Comparison of ENCODE assay signal across 24 cellular contexts in genomic region chr13:94585543-94586101, GRCh38. TPM values are rescaled to one million over a fixed set of nuclear protein-coding genes. Genes with fewer than 3 reads are reported as not detected.
DNase-seq lines count a peak whose midpoint lies in the region; ATAC-seq, FAIRE-seq and TF ChIP-seq lines count a peak whose summit lies in the region.
"Had no signal": no experiment of that assay in that cellular context is flagged by ENCODE, and none has a peak within 500 bp of the region (broad histone marks: within the 10 kb centered on the region; RNA-seq: fewer than 3 reads in every experiment).

No MANE protein-coding gene starts in this region.

- H3K4me1 Mint-ChIP-seq in T-helper 17 cell (peaks cover 28% of the 10 kb centered on the region), endothelial cell (ENCODE audit: unreplicated experiment) (no peaks in the 10 kb centered on the region)
- H3K4me1 Mint-ChIP-seq: CD14-positive monocyte had no signal

- DNase-seq in T-helper 17 cell (no peak), K562 (ENCODE audit: extremely low read depth in 1 of 4, low spot score in 3 of 4) (no peak), left lobe of liver (ENCODE audit: low spot score) (peak; percentile 72), small intestine (peak; percentile 17), NCI-H1092 treated with DMSO at 0.1 percent for 48 hours (lab: John Stamatoyannopoulos, UW) (no peak), endothelial cell (ENCODE audit: low spot score) (no peak), HPDE6-E6E7 (ENCODE audit: extremely low spot score) (no peak)
- DNase-seq: 8988T; ACHN; BE2C; C1 segment of cervical spinal cord; CD4-positive, alpha-beta memory T cell; CD4-positive, CD25-positive, alpha-beta regulatory T cell; CD8-positive, alpha-beta memory T cell; COR-L47; DMS 273 treated with DMSO at 0.1 percent for 48 hours; DMS79 treated with DMSO at 0.1 percent for 48 hours; GF-D8 had no signal

- H3K9ac ChIP-seq in K562 (ENCODE audit: insufficient read depth in 1 of 2, low read depth in 2 of 2, low read length in 2 of 2), result no peak overlapping the region
- H3K9ac ChIP-seq: BLaER1 had no signal

- no peak for TF ChIP-seq EP300 in K562 (IDR thresholded peaks at IDR 0.05; ENCODE audit: low read length)

- H3K4me1 ChIP-seq in K562 (replicated peaks in 1 of 2; ENCODE audit: control insufficient read depth in 2 of 2, insufficient read depth in 2 of 2, low read length in 2 of 2) (no peaks in the 10 kb centered on the region; a peak in 2 of 5 replicates), small intestine (ENCODE audit: control insufficient read depth in 2 of 2, insufficient read depth in 1 of 2, low read depth in 1 of 2, low read length in 1 of 2) (no peaks in the 10 kb centered on the region)
- H3K4me1 ChIP-seq: BE2C, BLaER1 had no signal

- no TSS peak for BruUV-seq in K562 (replicated peaks; lab: Mats Ljungman, UMichigan)

- H3K36me3 Mint-ChIP-seq in T-helper 17 cell (ENCODE audit: low read depth) (peaks cover 18% of the 10 kb centered on the region), endothelial cell (ENCODE audit: low read depth, unreplicated experiment) (peaks cover 28% of the 10 kb centered on the region)

- ATAC-seq in T-helper 17 cell, result no peak
- no peak for ATAC-seq in K562
- peak; percentile 68 for ATAC-seq in left lobe of liver
- ATAC-seq in GM21717 (IDR thresholded peaks at IDR 0.05; ENCODE audit: unreplicated experiment), result no peak

- H3K27me3 ChIP-seq in K562 (ENCODE audit: control insufficient read depth in 2 of 2, insufficient read depth in 2 of 2, low read length in 2 of 2) (no peaks in the 10 kb centered on the region), small intestine (ENCODE audit: control insufficient read depth in 2 of 2, insufficient read depth in 2 of 2, low read length in 2 of 2) (no peaks in the 10 kb centered on the region)
- H3K27me3 ChIP-seq: BE2C, BLaER1 had no signal

- H3K36me3 ChIP-seq in K562 (ENCODE audit: control insufficient read depth, insufficient read depth, low read length), result peaks cover 61% of the 10 kb centered on the region; the same call in 2 of the 3 replicates
- peaks cover 1 to 6% of the 10 kb centered on the region in 2 donors for H3K36me3 ChIP-seq in small intestine (ENCODE audit: control insufficient read depth in 2 of 2, insufficient read depth in 2 of 2, low read length in 2 of 2)

- H4K20me1 ChIP-seq in K562 (replicated peaks; ENCODE audit: control insufficient read depth, insufficient read depth, low read length), result no peaks in the 10 kb centered on the region
- H4K20me1 ChIP-seq: BLaER1 had no signal

- POLR2A ChIA-PET in K562 (lab: Yijun Ruan, JAX), result no interaction called here

- H3K4me3 Mint-ChIP-seq in T-helper 17 cell, result no peak overlapping the region
- no peak overlapping the region for H3K4me3 Mint-ChIP-seq in endothelial cell (ENCODE audit: unreplicated experiment)
- H3K4me3 Mint-ChIP-seq: CD14-positive monocyte; CD4-positive, alpha-beta memory T cell; CD4-positive, CD25-positive, alpha-beta regulatory T cell; CD8-positive, alpha-beta memory T cell had no signal

- TF ChIP-seq CTCF in K562 (IDR thresholded peaks at IDR 0.05 in 2 of 3, conservative IDR thresholded peaks at IDR 0.05 in 1 of 3; ENCODE audit: insufficient read depth in 2 of 3, low read depth in 1 of 3, low read length in 3 of 3) (no peak), endothelial cell (IDR thresholded peaks at IDR 0.05; ENCODE audit: unreplicated experiment) (no peak)

- intact Hi-C loops in K562 (cut with micrococcal nuclease), result no loop called here

- no peaks in the 10 kb centered on the region for H3K9me3 Mint-ChIP-seq in endothelial cell (ENCODE audit: unreplicated experiment)
- H3K9me3 Mint-ChIP-seq: CD4-positive, alpha-beta memory T cell; CD8-positive, alpha-beta memory T cell had no signal

- CTCF ChIA-PET in K562 (lab: Yijun Ruan, JAX; ENCODE audit: low intra/inter-chr PET ratio), result no interaction called here

- H3K9me1 ChIP-seq in K562 (ENCODE audit: control insufficient read depth, insufficient read depth, low read length), result no peaks in the 10 kb centered on the region

- H3K9me3 ChIP-seq in T-helper 17 cell (ENCODE audit: control insufficient read depth, low read length, poor library complexity, severe bottlenecking) (no peaks in the 10 kb centered on the region), K562 (replicated peaks; ENCODE audit: control insufficient read depth, insufficient read depth, low read depth, low read length) (no peaks in the 10 kb centered on the region), small intestine (ENCODE audit: control insufficient read depth, low read depth) (no peaks in the 10 kb centered on the region)
- H3K9me3 ChIP-seq: BE2C had no signal

- no peaks in the 10 kb centered on the region for H3K27me3 Mint-ChIP-seq in T-helper 17 cell
- H3K27me3 Mint-ChIP-seq in endothelial cell (ENCODE audit: unreplicated experiment), result no peaks in the 10 kb centered on the region
- H3K27me3 Mint-ChIP-seq: CD4-positive, alpha-beta memory T cell; CD4-positive, CD25-positive, alpha-beta regulatory T cell; CD8-positive, alpha-beta memory T cell had no signal

- TF ChIP-seq RAD21 in K562 (CRISPR knock-in tag; conservative IDR thresholded peaks at IDR 0.05 in 1 of 2, IDR thresholded peaks at IDR 0.05 in 1 of 2), result no peak

- H3K27ac ChIP-seq in K562 (ENCODE audit: extremely low read depth, low read depth, low read length) (no peak overlapping the region), small intestine (ENCODE audit: low read depth in 1 of 2, low read length in 1 of 2) (no peak overlapping the region)
- H3K27ac ChIP-seq: BLaER1 had no signal

- TF ChIP-seq POLR2A in K562 (conservative IDR thresholded peaks at IDR 0.05), result no peak

- in situ Hi-C loops in K562 (cut with MboI), result no loop called here

- H3K27ac Mint-ChIP-seq in T-helper 17 cell (peak overlapping the region; percentile 45), endothelial cell (ENCODE audit: unreplicated experiment) (no peak overlapping the region)
- H3K27ac Mint-ChIP-seq: CD4-positive, alpha-beta memory T cell; CD4-positive, CD25-positive, alpha-beta regulatory T cell had no signal

- H3K79me2 ChIP-seq in K562 (ENCODE audit: control insufficient read depth, insufficient read depth, low read length), result peaks cover 5% of the 10 kb centered on the region

- 89% methylated on average over 5 of the region's 6 CpGs for WGBS in K562 (ENCODE audit: insufficient coverage, low coverage, missing lambda C conversion rate)
- WGBS in small intestine, 3 donors, result 62 to 87% (median 66%) methylated on average over 6 of the region's 6 CpGs

- FAIRE-seq in K562 (lab: Jason Lieb, UNC), result no peak
- FAIRE-seq in small intestine (lab: Jason Lieb, UNC), result no peak
- FAIRE-seq: A204.1, G401.6, GM12891 had no signal

- no peak overlapping the region for H2AFZ ChIP-seq in K562 (ENCODE audit: low read depth, low read length)

- no peak overlapping the region for H3K4me2 ChIP-seq in K562 (ENCODE audit: insufficient read depth, low read length)
- H3K4me2 ChIP-seq: BLaER1 had no signal

- no peak overlapping the region for H3K4me3 ChIP-seq in K562
- H3K4me3 ChIP-seq in small intestine (ENCODE audit: low read depth in 1 of 2, low read length in 2 of 2), result no peak overlapping the region
- H3K4me3 ChIP-seq: BLaER1 had no signal

TF ChIP-seq in K562, 482 proteins besides CTCF, POLR2A, EP300 and RAD21 (continues in another document):
- peak; percentile 36; the same call in 1 of the 2 replicates for TF ChIP-seq C11orf30 (IDR thresholded peaks at IDR 0.05; ENCODE audit: low read depth)
- TF ChIP-seq ZNF146 (CRISPR knock-in tag; IDR thresholded peaks at IDR 0.05; ENCODE audit: unreplicated experiment), result no peak

RNA-seq across cellular contexts. Expression of gene TGDS, which starts 10.3 kb away (rescaled TPM):
- total RNA-seq in T-helper 17 cell (1 to 10 TPM; 5.5 to 5.9 TPM), K562 (2014; rRNA removed) (9.9 and 13.6 TPM in 2 replicates), K562 (2014; rRNA removed; fragmentation: Illumina TruSeq; extraction: Trizol) (20.7 and 23.4 TPM in 2 replicates), K562 (2015; rRNA removed; fragmentation: Illumina TruSeq; extraction: Trizol) (17.8 and 21.4 TPM in 2 replicates), K562 (2021) (12.7 and 12.8 TPM in 2 replicates), left lobe of liver (8.4 TPM), endothelial cell (ENCODE audit: unreplicated experiment) (8.8 TPM)
- total RNA-seq in K562 (2011; cell fraction: chromatin; rRNA removed; ENCODE audit: low replicate concordance), result 20.6 and 39.2 TPM in 2 replicates
- total RNA-seq in K562 (2011; cell fraction: nucleolus; rRNA removed), result 10.3 and 11.6 TPM in 2 replicates
- total RNA-seq in K562 (2011; cell fraction: nucleoplasm; rRNA removed), result 26.4 and 42.4 TPM in 2 replicates
- polyA plus RNA-seq in K562 (2011; rRNA removed) (32.4 and 37.8 TPM in 2 replicates), K562 (2014; fragmentation: Illumina TruSeq; extraction: Trizol) (20.0 and 24.2 TPM in 2 replicates), K562 (2014; fragmentation: Nextera tagmentation; extraction: Ambion mirVana) (10 to 100 TPM; 43.5 to 43.7 TPM), K562 (2014; rRNA removed) (15.7 and 16.1 TPM in 2 replicates), small intestine (10 to 100 TPM; 10.3 to 12.4 (median 11.6) TPM)
- polyA plus RNA-seq in K562 (2011; cell fraction: cytosol; rRNA removed), result 8.7 and 21.3 TPM in 2 replicates
- polyA plus RNA-seq in K562 (2011; cell fraction: nucleus; rRNA removed), result 12.9 and 23.8 TPM in 2 replicates
- 12.2 and 12.5 TPM in 2 replicates for polyA plus RNA-seq in K562 (2012)
- polyA minus RNA-seq in K562 (2011; rRNA and poly(A)+ RNA removed), result 28.8 and 29.5 TPM in 2 replicates
- polyA minus RNA-seq in K562 (2011; cell fraction: cytosol; rRNA and poly(A)+ RNA removed), result 8.6 and 11.3 TPM in 2 replicates
- polyA minus RNA-seq in K562 (2011; cell fraction: nucleus; rRNA and poly(A)+ RNA removed), result 13.7 and 20.7 TPM in 2 replicates

RNA-seq across cellular contexts. Expression of gene GPR180, which starts 16.0 kb away (rescaled TPM):
- total RNA-seq in T-helper 17 cell, result 1 to 10 TPM; 1.3 to 1.4 TPM
- total RNA-seq in K562 (2011; cell fraction: chromatin; rRNA removed; ENCODE audit: low replicate concordance), result 3.0 and 9.0 TPM in 2 replicates
- 2.3 and 2.8 TPM in 2 replicates for total RNA-seq in K562 (2011; cell fraction: nucleolus; rRNA removed)
- total RNA-seq in K562 (2011; cell fraction: nucleoplasm; rRNA removed), result 7.0 and 13.4 TPM in 2 replicates
- 1.5 and 2.0 TPM in 2 replicates for total RNA-seq in K562 (2014; rRNA removed)
- total RNA-seq in K562 (2014; rRNA removed; fragmentation: Illumina TruSeq; extraction: Trizol), result 3.9 and 4.1 TPM in 2 replicates
- total RNA-seq in K562 (2015; rRNA removed; fragmentation: Illumina TruSeq; extraction: Trizol), result 3.1 and 3.2 TPM in 2 replicates
- 1.8 and 2.2 TPM in 2 replicates for total RNA-seq in K562 (2021)
- polyA plus RNA-seq in K562 (2011; rRNA removed), result 3.0 and 3.4 TPM in 2 replicates
- polyA plus RNA-seq in K562 (2011; cell fraction: cytosol; rRNA removed), result 0.60 and 1.5 TPM in 2 replicates
- polyA plus RNA-seq in K562 (2011; cell fraction: nucleus; rRNA removed), result 1.8 and 3.2 TPM in 2 replicates
- 1.2 and 1.7 TPM in 2 replicates for polyA plus RNA-seq in K562 (2012)
- 1.8 and 2.2 TPM in 2 replicates for polyA plus RNA-seq in K562 (2014; fragmentation: Illumina TruSeq; extraction: Trizol)
- under 1 TPM; 0.77 to 0.82 TPM for polyA plus RNA-seq in K562 (2014; fragmentation: Nextera tagmentation; extraction: Ambion mirVana)
- 0.98 and 1.1 TPM in 2 replicates for polyA plus RNA-seq in K562 (2014; rRNA removed)
- polyA minus RNA-seq in K562 (2011; rRNA and poly(A)+ RNA removed), result 6.7 and 7.7 TPM in 2 replicates
- 2.0 and 3.0 TPM in 2 replicates for polyA minus RNA-seq in K562 (2011; cell fraction: cytosol; rRNA and poly(A)+ RNA removed)
- polyA minus RNA-seq in K562 (2011; cell fraction: nucleus; rRNA and poly(A)+ RNA removed), result 2.8 and 6.2 TPM in 2 replicates
- total RNA-seq in left lobe of liver, result 4.7 TPM
- 1 to 10 TPM in 1 of 3 donors, under 1 TPM in 2; 0.67 to 1.7 (median 0.81) TPM for polyA plus RNA-seq in small intestine
- total RNA-seq in endothelial cell (ENCODE audit: unreplicated experiment), result 3.6 TPM

Comparison
In these comparisons a context has a peak if more than half of its experiments do, and no peak if none do; other contexts are left out.
1. DNase-seq: peak in left lobe of liver (single experiment) and small intestine (single experiment); none in T-helper 17 cell (0 of 3), K562 (0 of 4), NCI-H1092 treated with DMSO at 0.1 percent for 48 hours (single experiment), endothelial cell (single experiment) and HPDE6-E6E7 (single experiment).